ENCODE assay signal across 8 cellular contexts in genomic region chr9:83817011-83817355, GRCh38. TPM values are rescaled to one million over a fixed set of nuclear protein-coding genes. Genes with fewer than 3 reads are reported as not detected.
DNase-seq lines count a peak whose midpoint lies in the region; ATAC-seq, FAIRE-seq and TF ChIP-seq lines count a peak whose summit lies in the region.
"Not testable (repeated sequence)": the region's sequence is repeated elsewhere in the genome, so short reads cannot be mapped to it uniquely, and the experiment has no call there.

No MANE protein-coding gene starts in this region.

- TF ChIP-seq POLR2A in A549 (IDR thresholded peaks at IDR 0.05; ENCODE audit: low read length); GM12878 (IDR thresholded peaks at IDR 0.05; ENCODE audit: low read depth, low read length): not testable (repeated sequence)

- CTCF ChIA-PET in A549 (lab: Yijun Ruan, JAX) = interaction anchor here (1.0 kb wide), 1 partner anchor 196 kb away, joined by 3 read pairs; no protein-coding TSS in a partner anchor
- CTCF ChIA-PET in GM12878 (lab: Yijun Ruan, JAX) = interaction anchor here (1.0 kb wide), 1 partner anchor 103 kb away, joined by 3 read pairs; no protein-coding TSS in a partner anchor

- not testable (repeated sequence) for TF ChIP-seq RAD21 in A549 (conservative IDR thresholded peaks at IDR 0.05 in 1 of 2, IDR thresholded peaks at IDR 0.05 in 1 of 2); GM12878 (IDR thresholded peaks at IDR 0.05; ENCODE audit: insufficient read depth, low read depth, low read length)

- H3K4me1 ChIP-seq in A549 = peaks cover 11% of the 10 kb centered on the region; the same call in 1 of the 3 replicates
- not testable (repeated sequence) for H3K4me1 ChIP-seq in GM12878 (ENCODE audit: control insufficient read depth, insufficient read depth, low read length)

- RAD21 ChIA-PET in GM12878 (lab: Charles Lee; ENCODE audit: unreplicated experiment) = not testable (repeated sequence)

- not testable (repeated sequence) for H3K9me3 Mint-ChIP-seq in naive B cell

- H4K20me1 ChIP-seq in GM12878 (ENCODE audit: control insufficient read depth, insufficient read depth) = not testable (repeated sequence)

- H3K4me3 ChIP-seq in A549 (peak overlapping the region; percentile 99), WI38 (ENCODE audit: low read depth, low read length) (peak overlapping the region; percentile 64), GM12878 (peak overlapping the region; percentile 71)

- H3K9ac ChIP-seq in GM12878 (ENCODE audit: control insufficient read depth, insufficient read depth, low read length) = peak overlapping the region; percentile 53; the same call in 1 of the 2 replicates

- peak overlapping the region; percentile 83 for H3K4me2 ChIP-seq in A549
- not testable (repeated sequence) for H3K4me2 ChIP-seq in GM12878 (ENCODE audit: control insufficient read depth, insufficient read depth)

- not testable (repeated sequence) for H3K36me3 ChIP-seq in GM12878 (ENCODE audit: control insufficient read depth in 2 of 2, insufficient read depth in 2 of 2, low read length in 1 of 2)

- not testable (repeated sequence) for H3K79me2 ChIP-seq in GM12878 (ENCODE audit: control insufficient read depth, insufficient read depth, low read length)

- in situ Hi-C loops in GM12878 (cut with MboI) = not testable (repeated sequence)

- SMC1A ChIA-PET in GM12878 (lab: Charles Lee; ENCODE audit: uncharacterized antibody, unreplicated experiment) = not testable (repeated sequence)

- not testable (repeated sequence) for FAIRE-seq in A549 (lab: Jason Lieb, UNC); GM12878 (lab: Jason Lieb, UNC)

- peak overlapping the region; percentile 81 to 93 (median 88) for H3K4me3 Mint-ChIP-seq in naive B cell

- not testable (repeated sequence) for TF ChIP-seq EP300 in A549 (IDR thresholded peaks at IDR 0.05); GM12878 (IDR thresholded peaks at IDR 0.05; ENCODE audit: borderline replicate concordance in 1 of 2, control insufficient read depth in 1 of 2, low read depth in 2 of 2, low read length in 2 of 2)

- H3K4me1 Mint-ChIP-seq in naive B cell = peaks cover 6 to 12% (median 8%) of the 10 kb centered on the region in 3 donors

- DNase-seq in A549 (ENCODE audit: low read depth in 1 of 2, low spot score in 1 of 2) (peak in 1 of 2 experiments; percentile 1), LoVo (ENCODE audit: low spot score) (peak; percentile 11), head of caudate nucleus (peak in 22 of 42 donors; percentile 8 to 62 (median 33))
- DNase-seq in GM12878 (ENCODE audit: low read depth, low spot score); naive B cell: not testable (repeated sequence)
- peak; percentile 7 to 30 for DNase-seq in stimulated activated CD4-positive, alpha-beta T cell treated with anti-CD3 and anti-CD28 coated beads, Interleukin-2, amount 100 ng/mL, for 48 hours

- under 1% methylated on average over 23 of the region's 38 CpGs for WGBS in A549 (ENCODE audit: missing lambda C conversion rate)
- 0% methylated on average over 21 of the region's 38 CpGs for WGBS in GM12878 (ENCODE audit: insufficient coverage, insufficient replicate concordance, low lambda C conversion rate, missing lambda C conversion rate)

- not testable (repeated sequence) for BruUV-seq in GM12878 (replicated peaks; lab: Mats Ljungman, UMichigan)

- not testable (repeated sequence) for ATAC-seq in A549; naive B cell (ENCODE audit: low read depth in 2 of 2)
- ATAC-seq in GM19395 (IDR thresholded peaks at IDR 0.05; ENCODE audit: unreplicated experiment) = peak; percentile 32
- ATAC-seq in GM12878 = peak; percentile 6

- POLR2A ChIA-PET in A549 (lab: Yijun Ruan, JAX); GM12878 (lab: Charles Lee): not testable (repeated sequence)

- TF ChIP-seq CTCF in A549 (IDR thresholded peaks at IDR 0.05); WI38 (IDR thresholded peaks at IDR 0.05; ENCODE audit: low read depth, low read length); GM12878 (IDR thresholded peaks at IDR 0.05 in 2 of 3, conservative IDR thresholded peaks at IDR 0.05 in 1 of 3; ENCODE audit: control insufficient read depth in 2 of 3, extremely low read depth in 1 of 3, insufficient read depth in 1 of 3, low read depth in 3 of 3, low read length in 3 of 3): not testable (repeated sequence)

- peak overlapping the region; percentile 45 for H2AFZ ChIP-seq in GM12878 (ENCODE audit: control insufficient read depth, low read depth, low read length)

- peak overlapping the region; percentile 81 to 97 for H3K27ac ChIP-seq in A549
- not testable (repeated sequence) for H3K27ac ChIP-seq in GM12878 (ENCODE audit: control insufficient read depth, insufficient read depth)

- intact Hi-C loops in GM12878 (cut with micrococcal nuclease; ENCODE audit: unreplicated experiment) = not testable (repeated sequence)
- intact Hi-C loops in head of caudate nucleus (cut with DNase I) = loop anchor here (5.0 kb wide), 1 partner anchor 110 kb away; the partner anchor contains the start of gene UBQLN1

- peak overlapping the region; percentile 28 to 92 (median 88) for H3K27ac Mint-ChIP-seq in naive B cell

- not testable (repeated sequence) for H3K27me3 ChIP-seq in GM12878 (replicated peaks in 1 of 2; ENCODE audit: control insufficient read depth in 2 of 2, insufficient read depth in 2 of 2, low read length in 1 of 2)

- H3K9me3 ChIP-seq in A549; GM12878 (replicated peaks; ENCODE audit: control insufficient read depth, insufficient read depth, low read length): not testable (repeated sequence)

- H3K36me3 Mint-ChIP-seq in naive B cell = not testable (repeated sequence)

- H3K27me3 Mint-ChIP-seq in naive B cell = not testable (repeated sequence)

RNA-seq across cellular contexts. Expression of gene GKAP1, which starts 0.6 kb away (rescaled TPM):
- polyA plus RNA-seq in A549 (2011; rRNA removed) (9.6 and 16.1 TPM in 2 replicates), A549 (2017; fragmentation: RNase III; extraction: RNeasy Plus Mini Kit Qiagen cat#74134 plus additional on column Dnase treatment) (6.1 to 6.5 TPM (median 6.2 TPM) in 3 replicates), GM12878 (2011; rRNA removed) (5.1 and 10.1 TPM in 2 replicates), GM12878 (2014; fragmentation: Illumina TruSeq; extraction: Trizol) (3.3 and 3.9 TPM in 2 replicates), GM12878 (2014; fragmentation: Nextera tagmentation; extraction: Ambion mirVana) (1 to 10 TPM in 1 of 2 experiments, under 1 TPM in 1; 0.92 to 1.7 TPM), GM12878 (2014; rRNA removed) (1.7 and 2.7 TPM in 2 replicates), GM12878 (2016; fragmentation: Nextera tagmentation; extraction: Ambion mirVana) (1 to 10 TPM; 3.5 to 4.4 TPM), naive B cell (ENCODE audit: low read depth in 6 of 6) (1 to 10 TPM; 2.4 to 6.9 (median 4.4) TPM)
- polyA plus RNA-seq in A549 (2012; cell fraction: cytosol; rRNA removed) = 1.5 and 2.0 TPM in 2 replicates
- 0.86 and 1.3 TPM in 2 replicates for polyA plus RNA-seq in A549 (2012; cell fraction: nucleus; rRNA removed)
- polyA minus RNA-seq in A549 (2011; rRNA and poly(A)+ RNA removed) = 1.9 and 2.6 TPM in 2 replicates
- 19.1 and 24.7 TPM in 2 replicates for total RNA-seq in GM12878 (2013; cell fraction: nucleolus; rRNA removed)
- total RNA-seq in GM12878 (2014; rRNA removed) (1.6 and 2.2 TPM in 2 replicates), GM12878 (2014; rRNA removed; fragmentation: Illumina TruSeq; extraction: Trizol) (3.1 and 3.6 TPM in 2 replicates), GM12878 (2021) (2.0 and 2.3 TPM in 2 replicates)
- polyA plus RNA-seq in GM12878 (2011; ENCODE audit: low read depth) = 1.1 TPM
- polyA plus RNA-seq in GM12878 (2011; cell fraction: cytosol; rRNA removed) = 0.57 and 0.66 TPM in 2 replicates
- 3.7 and 5.3 TPM in 2 replicates for polyA plus RNA-seq in GM12878 (2011; cell fraction: nucleus; rRNA removed)
- 2.6 and 2.8 TPM in 2 replicates for polyA plus RNA-seq in GM12878 (2012)
- polyA minus RNA-seq in GM12878 (2011; rRNA and poly(A)+ RNA removed) = 0.66 and 2.3 TPM in 2 replicates
- not detected in 2 replicates for polyA minus RNA-seq in GM12878 (2011; cell fraction: cytosol; rRNA and poly(A)+ RNA removed)
- 2.3 and 3.9 TPM in 2 replicates for polyA minus RNA-seq in GM12878 (2011; cell fraction: nucleus; rRNA and poly(A)+ RNA removed)
